8 cellular contexts compared by ENCODE assay signal in genomic region chr2:189024861-189025618, GRCh38. TPM values are rescaled to one million over a fixed set of nuclear protein-coding genes. Genes with fewer than 3 reads are reported as not detected.
DNase-seq lines count a peak whose midpoint lies in the region; ATAC-seq, FAIRE-seq and TF ChIP-seq lines count a peak whose summit lies in the region.

No MANE protein-coding gene starts in this region.

- no peak for TF ChIP-seq EP300 in Ishikawa (IDR thresholded peaks at IDR 0.05; ENCODE audit: borderline replicate concordance)

- H3K27ac ChIP-seq in ACC112 (ENCODE audit: low read depth, low read length) (peak overlapping the region; percentile 8; the same call in 1 of the 2 replicates), small intestine (ENCODE audit: low read depth in 1 of 2, low read length in 1 of 2) (no peak overlapping the region)

- H2AFZ ChIP-seq in ACC112 (ENCODE audit: low read length, unreplicated experiment) = no peak overlapping the region

- peak; percentile 55 for TF ChIP-seq CTCF in epithelial cell of proximal tubule (conservative IDR thresholded peaks at IDR 0.05; ENCODE audit: low read depth, low read length)

- no peaks in the 10 kb centered on the region for H3K27me3 ChIP-seq in ACC112 (ENCODE audit: insufficient read depth, low read length)
- H3K27me3 ChIP-seq in small intestine (ENCODE audit: control insufficient read depth in 2 of 2, insufficient read depth in 2 of 2, low read length in 2 of 2) = no peaks in the 10 kb centered on the region

- DNase-seq in epithelial cell of proximal tubule (ENCODE audit: low read depth) (no peak), small intestine (no peak), NCI-H2029 treated with DMSO at 0.1 percent for 48 hours (lab: John Stamatoyannopoulos, UW) (no peak), NCI-H2107 treated with DMSO at 0.1 percent for 48 hours (lab: John Stamatoyannopoulos, UW; ENCODE audit: unreplicated experiment) (no peak)

- peak; percentile 34 for TF ChIP-seq RAD21 in Ishikawa (IDR thresholded peaks at IDR 0.05; ENCODE audit: low read depth)

- WGBS in small intestine, 3 donors = 57 to 62% (median 58%) methylated on average over 4 of the region's 4 CpGs

- H3K79me2 ChIP-seq in ACC112 (ENCODE audit: control insufficient read depth, insufficient read depth, low read length, unreplicated experiment) = no peaks in the 10 kb centered on the region

- H3K4me3 ChIP-seq in ACC112 (ENCODE audit: low read depth, low read length) (no peak overlapping the region), epithelial cell of proximal tubule (ENCODE audit: low read depth, low read length) (no peak overlapping the region), small intestine (ENCODE audit: low read depth in 1 of 2, low read length in 2 of 2) (no peak overlapping the region)

- H3K36me3 ChIP-seq in ACC112 (ENCODE audit: insufficient read depth, low read length) = peaks cover 5% of the 10 kb centered on the region
- H3K36me3 ChIP-seq in small intestine (ENCODE audit: control insufficient read depth in 2 of 2, insufficient read depth in 2 of 2, low read length in 2 of 2) = no peaks in the 10 kb centered on the region

- no peaks in the 10 kb centered on the region for H3K9me3 ChIP-seq in small intestine (ENCODE audit: control insufficient read depth, low read depth)

- no peak for FAIRE-seq in small intestine (lab: Jason Lieb, UNC)

- H3K4me1 ChIP-seq in ACC112 (ENCODE audit: control insufficient read depth, insufficient read depth, low read length, unreplicated experiment) = peaks cover 27% of the 10 kb centered on the region
- no peaks in the 10 kb centered on the region for H3K4me1 ChIP-seq in small intestine (ENCODE audit: control insufficient read depth in 2 of 2, insufficient read depth in 1 of 2, low read depth in 1 of 2, low read length in 1 of 2)

- ATAC-seq in GM19395 (IDR thresholded peaks at IDR 0.05; ENCODE audit: unreplicated experiment) (peak; percentile 79), HG03469 (IDR thresholded peaks at IDR 0.05; ENCODE audit: unreplicated experiment) (no peak)

TF ChIP-seq in Ishikawa, 13 proteins besides CTCF, POLR2A, EP300 and RAD21:
- TF ChIP-seq MAX (IDR thresholded peaks at IDR 0.05) (no peak), CREB1 (IDR thresholded peaks at IDR 0.05; ENCODE audit: low read depth) (no peak), ZBTB7A (IDR thresholded peaks at IDR 0.05; ENCODE audit: low read depth) (no peak), YY1 (IDR thresholded peaks at IDR 0.05; ENCODE audit: low read depth) (no peak), REST (IDR thresholded peaks at IDR 0.05; ENCODE audit: low read depth) (no peak)

RNA-seq across cellular contexts. Expression of gene COL3A1, which starts 50.9 kb away (rescaled TPM):
- 1.1 and 12.5 TPM in 2 replicates for total RNA-seq in epithelial cell of proximal tubule
- 100 to 1,000 TPM in 1 of 3 donors, 10 to 100 TPM in 1, 1 to 10 TPM in 1; 2.0 to 105 (median 14.3) TPM for polyA plus RNA-seq in small intestine
